9 cellular contexts compared by ENCODE assay signal in the genomic region with DNA sequence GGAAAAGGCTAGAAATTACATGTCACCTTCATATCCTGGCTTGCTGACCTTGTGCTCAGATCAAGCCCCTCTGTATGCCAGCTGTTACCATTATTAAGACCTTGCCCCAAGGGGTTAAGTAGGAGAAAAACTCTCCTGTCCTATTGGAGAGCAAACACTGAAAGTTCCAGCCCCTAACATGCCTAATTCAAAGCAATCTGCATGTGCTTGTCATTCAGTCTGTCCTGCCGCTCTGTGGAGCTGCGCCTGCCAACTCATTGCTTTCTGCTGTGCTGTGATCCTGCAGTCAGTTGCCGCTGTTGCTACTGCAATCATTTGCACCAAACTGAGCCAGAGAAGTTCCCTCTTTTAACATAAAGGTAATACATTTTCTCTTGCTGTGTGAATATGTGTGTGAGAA.
DNase-seq lines count a peak whose midpoint lies in the region; ATAC-seq and TF ChIP-seq lines count a peak whose summit lies in the region.
"Had no signal": no experiment of that assay in that cellular context is flagged by ENCODE, and none has a peak within 500 bp of the region (broad histone marks: within the 10 kb centered on the region; RNA-seq: fewer than 3 reads in every experiment).

No MANE protein-coding gene starts in this region.

- H3K4me3 ChIP-seq in MG63 = no peak overlapping the region
- H3K4me3 ChIP-seq in gastrocnemius medialis = peak overlapping the region; percentile 35 to 42 (median 38)
- H3K4me3 ChIP-seq: SJSA1 had no signal

- H3K36me3 ChIP-seq in MG63 = no peaks in the 10 kb centered on the region
- H3K36me3 ChIP-seq in gastrocnemius medialis = no peaks in the 10 kb centered on the region
- H3K36me3 ChIP-seq: SJSA1 had no signal

- H3K27me3 ChIP-seq in MG63 (peaks cover 6% of the 10 kb centered on the region; the same call in 1 of the 2 replicates), gastrocnemius medialis (no peaks in the 10 kb centered on the region)
- H3K27me3 ChIP-seq: SJSA1 had no signal

- no peaks in the 10 kb centered on the region for H3K9me3 Mint-ChIP-seq in stimulated activated effector memory CD8-positive, alpha-beta T cell treated with anti-CD3 and anti-CD28 coated beads, Interleukin-12 subunit alpha, Interleukin-12 subunit beta, amount 100 ng/mL, for 72 hours

- H3K27ac ChIP-seq in gastrocnemius medialis = peak overlapping the region; percentile 4 to 72 (median 65)
- H3K27ac ChIP-seq: SJSA1 had no signal

- no peak overlapping the region for H3K27ac Mint-ChIP-seq in stimulated activated effector memory CD8-positive, alpha-beta T cell treated with anti-CD3 and anti-CD28 coated beads, Interleukin-12 subunit alpha, Interleukin-12 subunit beta, amount 100 ng/mL, for 72 hours

- in situ Hi-C loops in gastrocnemius medialis (cut with MboI; ENCODE audit: low sequenced_read_pairs in 4 of 4) = no loop called here

- peak; percentile 94 to 95 for ATAC-seq in gastrocnemius medialis
- ATAC-seq in stimulated activated effector memory CD8-positive, alpha-beta T cell treated with anti-CD3 and anti-CD28 coated beads, Interleukin-12 subunit alpha, Interleukin-12 subunit beta, amount 100 ng/mL, for 72 hours = no peak
- ATAC-seq in GM18519 (IDR thresholded peaks at IDR 0.05; ENCODE audit: low FRiP score, unreplicated experiment) = no peak

- no peak overlapping the region for H3K4me3 Mint-ChIP-seq in stimulated activated effector memory CD8-positive, alpha-beta T cell treated with anti-CD3 and anti-CD28 coated beads, Interleukin-12 subunit alpha, Interleukin-12 subunit beta, amount 100 ng/mL, for 72 hours

- no peaks in the 10 kb centered on the region; the same call in 1 of the 2 replicates for H3K9me3 ChIP-seq in MG63
- H3K9me3 ChIP-seq in gastrocnemius medialis = no peaks in the 10 kb centered on the region
- H3K9me3 ChIP-seq: SJSA1 had no signal

- peak in 1 of 5 experiments; percentile 23 for TF ChIP-seq CTCF in gastrocnemius medialis (IDR thresholded peaks at IDR 0.05 in 4 of 5, conservative IDR thresholded peaks at IDR 0.05 in 1 of 5)

- H3K4me1 Mint-ChIP-seq in stimulated activated effector memory CD8-positive, alpha-beta T cell treated with anti-CD3 and anti-CD28 coated beads, Interleukin-12 subunit alpha, Interleukin-12 subunit beta, amount 100 ng/mL, for 72 hours = no peaks in the 10 kb centered on the region

- intact Hi-C loops in gastrocnemius medialis (cut with DNase I; ENCODE audit: low total_unique reads) = loop anchor here (5.0 kb wide), 1 partner anchor 36 kb away; no protein-coding TSS in a partner anchor

- peak in 1 of 2 donors; percentile 32 for TF ChIP-seq POLR2A in gastrocnemius medialis (IDR thresholded peaks at IDR 0.05)

- peaks cover 13 to 36% of the 10 kb centered on the region in 2 donors for H3K4me1 ChIP-seq in gastrocnemius medialis

- no peaks in the 10 kb centered on the region for H3K36me3 Mint-ChIP-seq in stimulated activated effector memory CD8-positive, alpha-beta T cell treated with anti-CD3 and anti-CD28 coated beads, Interleukin-12 subunit alpha, Interleukin-12 subunit beta, amount 100 ng/mL, for 72 hours

- peak; percentile 54 for DNase-seq in MG63
- peak; percentile 68 for DNase-seq in astrocyte of the hippocampus (ENCODE audit: low read depth, low spot score)
- peak; percentile 78 for DNase-seq in iPS DF 19.7 (ENCODE audit: low read depth, low spot score)
- peak; percentile 64 to 80 for DNase-seq in gastrocnemius medialis
- no peak for DNase-seq in stimulated activated effector memory CD8-positive, alpha-beta T cell treated with anti-CD3 and anti-CD28 coated beads, Interleukin-12 subunit alpha, Interleukin-12 subunit beta, amount 100 ng/mL, for 72 hours (ENCODE audit: low spot score in 2 of 2)
- no peak for DNase-seq in RKO (ENCODE audit: low spot score)
- no peak for DNase-seq in GDM1 (lab: John Stamatoyannopoulos, UW)

Comparison
In these comparisons a context has a peak if more than half of its experiments do, and no peak if none do; other contexts are left out.
1. DNase-seq: peak in MG63 (single experiment), astrocyte of the hippocampus (single experiment), iPS DF 19.7 (single experiment) and gastrocnemius medialis (2 of 2); none in stimulated activated effector memory CD8-positive, alpha-beta T cell treated with anti-CD3 and anti-CD28 coated beads, Interleukin-12 subunit alpha, Interleukin-12 subunit beta, amount 100 ng/mL, for 72 hours (0 of 2), RKO (single experiment) and GDM1 (single experiment).
2. ATAC-seq: peak in gastrocnemius medialis (2 of 2); none in stimulated activated effector memory CD8-positive, alpha-beta T cell treated with anti-CD3 and anti-CD28 coated beads, Interleukin-12 subunit alpha, Interleukin-12 subunit beta, amount 100 ng/mL, for 72 hours (single experiment) and GM18519 (single experiment).